ENCODE assay signal across 9 cellular contexts in genomic region chr18:49476664-49477411, GRCh38. TPM values are rescaled to one million over a fixed set of nuclear protein-coding genes. Genes with fewer than 3 reads are reported as not detected.
A peak's percentile ranks its signal among the peaks of the same experiment; 100 is the strongest.
DNase-seq lines count a peak whose midpoint lies in the region; ATAC-seq and TF ChIP-seq lines count a peak whose summit lies in the region.
"Had no signal": no experiment of that assay in that cellular context is flagged by ENCODE, and none has a peak within 500 bp of the region (broad histone marks: within the 10 kb centered on the region; RNA-seq: fewer than 3 reads in every experiment).

No MANE protein-coding gene starts in this region.

- no peaks in the 10 kb centered on the region for H3K9me3 Mint-ChIP-seq in stimulated activated naive B cell treated with anti-CD40 and anti-IgM and Interleukin-4, amounts not matched to agents 10 μg/mL and 1 μg/mL and 100 μg/mL, for 72 hours
- H3K9me3 Mint-ChIP-seq: neural crest cell had no signal

- POLR2A ChIA-PET in HCT116 (lab: Charles Lee): interaction anchor here (1.1 to 1.6 kb wide), 2 partner anchors 10 kb away, joined by 4 to 8 read pairs; partner anchors contain the start of gene C18orf32

- H3K27me3 ChIP-seq in HCT116 (ENCODE audit: insufficient read depth, low read length): no peaks in the 10 kb centered on the region

- no TSS peak for BruUV-seq in HCT116 (replicated peaks; lab: Mats Ljungman, UMichigan)

- no peak for TF ChIP-seq RAD21 in HCT116 (IDR thresholded peaks at IDR 0.05; ENCODE audit: low read depth)

- peak overlapping the region; percentile 94 for H3K27ac Mint-ChIP-seq in stimulated activated naive B cell treated with anti-CD40 and anti-IgM and Interleukin-4, amounts not matched to agents 10 μg/mL and 1 μg/mL and 100 μg/mL, for 72 hours

- no peaks in the 10 kb centered on the region for H3K9me3 ChIP-seq in HCT116 (ENCODE audit: control insufficient read depth in 1 of 2, insufficient read depth in 1 of 2, low read depth in 1 of 2, low read length in 2 of 2)

- H2AFZ ChIP-seq in HCT116 (ENCODE audit: low read depth, low read length, poor library complexity, severe bottlenecking): no peak overlapping the region

- H3K36me3 ChIP-seq in HCT116 (ENCODE audit: control insufficient read depth in 1 of 2, insufficient read depth in 2 of 2, low read length in 2 of 2): peaks cover 7 to 21% of the 10 kb centered on the region in 2 experiments; a peak in 3 of 4 replicates

- H3K4me1 Mint-ChIP-seq in stimulated activated naive B cell treated with anti-CD40 and anti-IgM and Interleukin-4, amounts not matched to agents 10 μg/mL and 1 μg/mL and 100 μg/mL, for 72 hours: peaks cover 10 to 23% of the 10 kb centered on the region in 2 donors
- H3K4me1 Mint-ChIP-seq: neural crest cell had no signal

- H3K9me2 ChIP-seq in HCT116 (ENCODE audit: insufficient read depth): no peaks in the 10 kb centered on the region

- peak overlapping the region; percentile 80 to 81 for H3K4me3 Mint-ChIP-seq in stimulated activated naive B cell treated with anti-CD40 and anti-IgM and Interleukin-4, amounts not matched to agents 10 μg/mL and 1 μg/mL and 100 μg/mL, for 72 hours
- H3K4me3 Mint-ChIP-seq: neural crest cell had no signal

- no peak for TF ChIP-seq POLR2A in HCT116 (IDR thresholded peaks at IDR 0.05; ENCODE audit: borderline replicate concordance, extremely low read depth, insufficient read depth, insufficient read length)

- CTCF ChIA-PET in HCT116 (lab: Charles Lee): no interaction called here

- no peaks in the 10 kb centered on the region for H3K79me2 ChIP-seq in HCT116 (ENCODE audit: insufficient read depth, low read length)

- no peak overlapping the region for H3K4me3 ChIP-seq in HCT116 (replicated peaks in 1 of 2; ENCODE audit: low read depth in 1 of 2, low read length in 2 of 2)
- H3K4me3 ChIP-seq in fibroblast of the aortic adventitia (ENCODE audit: low read depth, low read length): no peak overlapping the region

- no peak overlapping the region for H3K9ac ChIP-seq in HCT116 (ENCODE audit: low read length)

- RAD21 ChIA-PET in HCT116 (lab: Charles Lee; ENCODE audit: low non-redundant PET in 1 of 2, low total read pairs in 2 of 2, uncharacterized antibody in 2 of 2, unreplicated experiment in 2 of 2): no interaction called here

- H3K36me3 Mint-ChIP-seq in stimulated activated naive B cell treated with anti-CD40 and anti-IgM and Interleukin-4, amounts not matched to agents 10 μg/mL and 1 μg/mL and 100 μg/mL, for 72 hours: peaks cover 20 to 24% of the 10 kb centered on the region in 2 donors

- H3K27ac ChIP-seq in HCT116 (ENCODE audit: low read depth, low read length): peak overlapping the region; percentile 25; the same call in 1 of the 2 replicates

- H4K20me1 ChIP-seq in HCT116 (ENCODE audit: insufficient read depth): no peaks in the 10 kb centered on the region; the same call in 1 of the 2 replicates

- no peak overlapping the region for H3K4me2 ChIP-seq in HCT116 (ENCODE audit: low read length)

- intact Hi-C loops in HCT116 (cut with micrococcal nuclease): no loop called here

- peaks cover 3 to 10% of the 10 kb centered on the region in 2 experiments; a peak in 3 of 4 replicates for H3K4me1 ChIP-seq in HCT116 (ENCODE audit: control insufficient read depth in 1 of 2, insufficient read depth in 2 of 2, low read length in 2 of 2)

- TF ChIP-seq CTCF in HCT116 (IDR thresholded peaks at IDR 0.05 in 2 of 3, conservative IDR thresholded peaks at IDR 0.05 in 1 of 3; ENCODE audit: borderline replicate concordance in 1 of 3, insufficient read depth in 1 of 3, low read depth in 2 of 3, low read length in 2 of 3) (no peak), fibroblast of the aortic adventitia (IDR thresholded peaks at IDR 0.05; ENCODE audit: insufficient read depth, low read length) (no peak)

- H3K27me3 Mint-ChIP-seq in stimulated activated naive B cell treated with anti-CD40 and anti-IgM and Interleukin-4, amounts not matched to agents 10 μg/mL and 1 μg/mL and 100 μg/mL, for 72 hours: no peaks in the 10 kb centered on the region

- no peak for ATAC-seq in HCT116
- ATAC-seq in SK-N-SH treated with all-trans-retinoic acid at 6 μM for 48 hours: peak; percentile 30; the same call in 2 of the 3 replicates
- peak; percentile 96 to 97 for ATAC-seq in stimulated activated naive B cell treated with anti-CD40 and anti-IgM and Interleukin-4, amounts not matched to agents 10 μg/mL and 1 μg/mL and 100 μg/mL, for 72 hours (replicated peaks)
- ATAC-seq in HG03045 (IDR thresholded peaks at IDR 0.05; ENCODE audit: unreplicated experiment): no peak

- DNase-seq in HCT116 (ENCODE audit: low read depth, low spot score) (no peak), fibroblast of the aortic adventitia (ENCODE audit: low read depth) (peak; percentile 88), NCI-H526 (lab: John Stamatoyannopoulos, UW) (no peak)
- DNase-seq in stimulated activated naive B cell treated with anti-CD40 and anti-IgM and Interleukin-4, amounts not matched to agents 10 μg/mL and 1 μg/mL and 100 μg/mL, for 72 hours: peak; percentile 41
- DNase-seq in activated T-cell treated with anti-CD3 and anti-CD28 coated beads, Interleukin-2, amount 50 U/mL, for 1 hour: no peak
- no peak for DNase-seq in stimulated activated CD4-positive, alpha-beta T cell treated with anti-CD3 and anti-CD28 coated beads, Interleukin-1b, Interleukin-23, amount 100 ng/mL, for 48 hours

TF ChIP-seq in HCT116, 20 proteins besides CTCF, POLR2A, EP300 and RAD21:
- TF ChIP-seq, protein P1, sequence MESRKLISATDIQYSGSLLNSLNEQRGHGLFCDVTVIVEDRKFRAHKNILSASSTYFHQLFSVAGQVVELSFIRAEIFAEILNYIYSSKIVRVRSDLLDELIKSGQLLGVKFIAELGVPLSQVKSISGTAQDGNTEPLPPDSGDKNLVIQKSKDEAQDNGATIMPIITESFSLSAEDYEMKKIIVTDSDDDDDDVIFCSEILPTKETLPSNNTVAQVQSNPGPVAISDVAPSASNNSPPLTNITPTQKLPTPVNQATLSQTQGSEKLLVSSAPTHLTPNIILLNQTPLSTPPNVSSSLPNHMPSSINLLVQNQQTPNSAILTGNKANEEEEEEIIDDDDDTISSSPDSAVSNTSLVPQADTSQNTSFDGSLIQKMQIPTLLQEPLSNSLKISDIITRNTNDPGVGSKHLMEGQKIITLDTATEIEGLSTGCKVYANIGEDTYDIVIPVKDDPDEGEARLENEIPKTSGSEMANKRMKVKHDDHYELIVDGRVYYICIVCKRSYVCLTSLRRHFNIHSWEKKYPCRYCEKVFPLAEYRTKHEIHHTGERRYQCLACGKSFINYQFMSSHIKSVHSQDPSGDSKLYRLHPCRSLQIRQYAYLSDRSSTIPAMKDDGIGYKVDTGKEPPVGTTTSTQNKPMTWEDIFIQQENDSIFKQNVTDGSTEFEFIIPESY (IDR thresholded peaks at IDR 0.05; ENCODE audit: extremely low read depth, insufficient replicate concordance, low read length): no peak
- TF ChIP-seq CEBPB (IDR thresholded peaks at IDR 0.05; ENCODE audit: low read depth): peak; percentile 68
- no peak for TF ChIP-seq YY1 (IDR thresholded peaks at IDR 0.05; ENCODE audit: extremely low read depth, insufficient replicate concordance, low read depth, low read length)
- peak; percentile 46 for TF ChIP-seq JUND (IDR thresholded peaks at IDR 0.05)
- TF ChIP-seq SIN3A (IDR thresholded peaks at IDR 0.05; ENCODE audit: low read depth): no peak

TF ChIP-seq in SK-N-SH treated with all-trans-retinoic acid at 6 μM for 48 hours, 23 proteins besides CTCF, POLR2A, EP300 and RAD21:
- no peak for TF ChIP-seq TOX (CRISPR knock-in tag; IDR thresholded peaks at IDR 0.05; ENCODE audit: borderline replicate concordance)
- TF ChIP-seq ISL1 (CRISPR knock-in tag; IDR thresholded peaks at IDR 0.05): 0 out of 2 replicates have a peak, but pooled peaks have one; percentile 23

RNA-seq across cellular contexts. Expression of gene C18orf32, which starts 10.2 kb away (rescaled TPM):
- total RNA-seq in HCT116 (2021; ENCODE audit: unreplicated experiment) (35.0 TPM), fibroblast of the aortic adventitia (ENCODE audit: low replicate concordance) (8.2 and 33.2 TPM in 2 replicates)
- 6.3 and 9.9 TPM in 2 replicates for polyA plus RNA-seq in HCT116 (2012)

RNA-seq across cellular contexts. Expression of gene RPL17, which starts 15.4 kb away (rescaled TPM):
- total RNA-seq in HCT116 (2021; ENCODE audit: unreplicated experiment): 2,373 TPM
- 3,743 and 4,174 TPM in 2 replicates for polyA plus RNA-seq in HCT116 (2012)
- total RNA-seq in fibroblast of the aortic adventitia (ENCODE audit: low replicate concordance): 3,258 and 11,376 TPM in 2 replicates

RNA-seq across cellular contexts. Expression of gene DYM, which starts 16.4 kb away (rescaled TPM):
- 53.1 TPM for total RNA-seq in HCT116 (2021; ENCODE audit: unreplicated experiment)
- polyA plus RNA-seq in HCT116 (2012): 26.0 and 31.0 TPM in 2 replicates
- 30.9 and 39.7 TPM in 2 replicates for total RNA-seq in fibroblast of the aortic adventitia (ENCODE audit: low replicate concordance)

Comparison
In these comparisons a context has a peak if more than half of its experiments do, and no peak if none do; other contexts are left out.
1. ATAC-seq: peak in SK-N-SH treated with all-trans-retinoic acid at 6 μM for 48 hours (single experiment) and stimulated activated naive B cell treated with anti-CD40 and anti-IgM and Interleukin-4, amounts not matched to agents 10 μg/mL and 1 μg/mL and 100 μg/mL, for 72 hours (2 of 2); none in HCT116 (single experiment) and HG03045 (single experiment).
2. DNase-seq: peak in fibroblast of the aortic adventitia (single experiment) and stimulated activated naive B cell treated with anti-CD40 and anti-IgM and Interleukin-4, amounts not matched to agents 10 μg/mL and 1 μg/mL and 100 μg/mL, for 72 hours (single experiment); none in HCT116 (single experiment), NCI-H526 (0 of 2), activated T-cell treated with anti-CD3 and anti-CD28 coated beads, Interleukin-2, amount 50 U/mL, for 1 hour (single experiment) and stimulated activated CD4-positive, alpha-beta T cell treated with anti-CD3 and anti-CD28 coated beads, Interleukin-1b, Interleukin-23, amount 100 ng/mL, for 48 hours (single experiment).